20 cellular contexts compared by ENCODE assay signal in the genomic region with DNA sequence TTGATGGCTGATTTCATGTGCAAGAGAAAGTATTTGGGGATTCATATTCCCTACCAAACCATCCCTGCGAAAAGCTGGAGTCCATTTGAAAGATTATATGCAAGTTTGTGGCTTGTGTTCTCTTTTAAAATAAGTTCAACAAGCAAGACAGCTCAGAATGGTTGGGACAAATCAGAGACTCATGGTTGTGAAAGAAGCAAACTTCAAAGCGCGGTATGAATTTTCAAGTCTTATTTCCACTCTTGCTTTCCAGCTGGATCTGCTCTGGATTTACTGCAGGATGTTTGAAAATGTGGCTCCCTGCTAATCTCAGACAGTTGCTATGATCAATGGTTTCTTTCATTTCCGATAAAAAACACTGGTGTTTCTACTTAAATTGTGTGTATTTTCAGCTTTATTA.
"Had no signal": no experiment of that assay in that cellular context is flagged by ENCODE, and none has a peak within 500 bp of the region (broad histone marks: within the 10 kb centered on the region; RNA-seq: fewer than 3 reads in every experiment).

No MANE protein-coding gene starts in this region.

- H3K4me3 ChIP-seq: esophagus muscularis mucosa, transverse colon had no signal

- ATAC-seq: activated CD4-positive, CD25-positive, alpha-beta regulatory T cell treated with anti-CD3 and anti-CD28 coated beads, Interleukin-2, amount 50 U/mL, for 24 hours; activated CD8-positive, alpha-beta T cell treated with anti-CD3 and anti-CD28 coated beads, Interleukin-2, amount 10 ng/mL, durations not matched to agents 7 days and 5 days; activated T-cell treated with anti-CD3 and anti-CD28 coated beads, Interleukin-2, amount 50 U/mL, for 4 hours; foreskin keratinocyte; left cardiac atrium had no signal

- H3K27ac ChIP-seq: foreskin keratinocyte had no signal

- DNase-seq: activated CD4-positive, alpha-beta T cell treated with anti-CD3 and anti-CD28 coated beads, Interleukin-2, amount 10 ng/mL, durations not matched to agents 7 days and 5 days; activated CD8-positive, alpha-beta T cell treated with anti-CD3 and anti-CD28 coated beads, Interleukin-2, amount 10 ng/mL, durations not matched to agents 7 days and 5 days; activated naive CD4-positive, alpha-beta T cell treated with anti-CD3 and anti-CD28 coated beads, Interleukin-2, amount 50 U/mL, for 16 hours; activated T-cell treated with anti-CD3 and anti-CD28 coated beads, Interleukin-2, amount 50 U/mL, for 4 hours; cerebellar nuclear complex; effector CD8-positive, alpha-beta T cell; foreskin keratinocyte; hippocampal formation; left cardiac atrium; mammary epithelial cell; retina; stimulated activated CD4-positive, alpha-beta T cell treated with anti-CD3 and anti-CD28 coated beads, Interleukin-12 subunit alpha, Interleukin-12 subunit beta, amount 100 ng/mL, for 4 hours; stimulated activated CD4-positive, alpha-beta T cell treated with anti-CD3 and anti-CD28 coated beads, Interleukin-1b, Interleukin-23, amount 100 ng/mL, for 48 hours; stimulated activated CD8-positive, alpha-beta memory T cell treated with anti-CD3 and anti-CD28 coated beads, Interleukin-4, amount 100 ng/mL, for 48 hours; stimulated activated naive CD4-positive, alpha-beta T cell treated with Interleukin-2 at 50 U/mL for 16 hours; substantia nigra; T1000; transverse colon had no signal

- H3K27me3 ChIP-seq: esophagus muscularis mucosa, foreskin keratinocyte, transverse colon had no signal

- H3K36me3 ChIP-seq: esophagus muscularis mucosa, transverse colon had no signal

- H3K9me3 ChIP-seq: esophagus muscularis mucosa, transverse colon had no signal
